ENCODE assay signal across 1 cellular context in the genomic region with DNA sequence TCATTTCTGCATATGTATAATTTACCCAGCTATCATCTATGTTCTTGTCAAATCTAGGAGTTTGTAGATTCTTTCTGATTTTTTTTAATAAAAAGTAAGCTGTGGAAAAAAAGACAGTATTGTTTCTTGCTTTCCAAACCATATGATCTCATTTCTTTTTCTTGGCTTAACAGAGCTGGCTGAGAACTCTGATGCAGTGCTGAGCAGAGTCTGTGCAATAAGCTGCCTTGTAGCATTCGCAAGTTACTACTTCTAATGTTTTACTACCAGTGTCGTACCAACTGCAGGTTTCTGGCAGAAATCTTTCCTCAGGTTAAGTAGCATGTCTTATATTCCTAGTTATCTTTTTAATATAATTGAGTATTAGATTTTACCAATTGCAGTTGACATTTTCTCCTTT.
TF ChIP-seq lines count a peak whose summit lies in the region.

No MANE protein-coding gene starts in this region.

TF ChIP-seq in endothelial cell of umbilical vein, 7 proteins besides CTCF, POLR2A, EP300 and RAD21:
- TF ChIP-seq EZH2 (IDR thresholded peaks at IDR 0.05; ENCODE audit: borderline replicate concordance, low read depth, low read length, severe bottlenecking), result no peak
- TF ChIP-seq, protein P1, sequence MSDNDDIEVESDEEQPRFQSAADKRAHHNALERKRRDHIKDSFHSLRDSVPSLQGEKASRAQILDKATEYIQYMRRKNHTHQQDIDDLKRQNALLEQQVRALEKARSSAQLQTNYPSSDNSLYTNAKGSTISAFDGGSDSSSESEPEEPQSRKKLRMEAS (IDR thresholded peaks at IDR 0.05; ENCODE audit: insufficient read depth, insufficient read length), result no peak
- TF ChIP-seq JUN (IDR thresholded peaks at IDR 0.05; ENCODE audit: borderline replicate concordance, insufficient read depth, insufficient read length, low read depth), result no peak
- no peak for TF ChIP-seq FOS (IDR thresholded peaks at IDR 0.05; ENCODE audit: borderline replicate concordance, insufficient read depth, low read length)
- TF ChIP-seq MYC (IDR thresholded peaks at IDR 0.05; ENCODE audit: low read depth, low read length), result no peak
- TF ChIP-seq POLR2AphosphoS5 (IDR thresholded peaks at IDR 0.05; ENCODE audit: insufficient read depth, low read depth, low read length), result no peak
